In genomic region chrX:119745283-119745848, GRCh38 we compare ENCODE assay signal across 2 cellular contexts.
A peak's percentile ranks its signal among the peaks of the same experiment; 100 is the strongest.
TF ChIP-seq lines count a peak whose summit lies in the region.

No MANE protein-coding gene starts in this region.

TF ChIP-seq in HEK293, 187 proteins besides CTCF, POLR2A, EP300 and RAD21 (continued from another document and continues in another):
- TF ChIP-seq ZNF398 (tag by site-specific recombination; IDR thresholded peaks at IDR 0.05), result 0 out of 2 replicates have a peak, but pooled peaks have one; percentile 19
- peak; percentile 91 for TF ChIP-seq WT1 (tag by site-specific recombination; IDR thresholded peaks at IDR 0.05)
- TF ChIP-seq ZBTB17 (tag by site-specific recombination; IDR thresholded peaks at IDR 0.05), result no peak
- no peak for TF ChIP-seq ZNF239 (tag by site-specific recombination; IDR thresholded peaks at IDR 0.05)
- no peak for TF ChIP-seq ZBTB49 (tag by site-specific recombination; IDR thresholded peaks at IDR 0.05; ENCODE audit: low read depth)
- TF ChIP-seq OSR2 (tag by site-specific recombination; IDR thresholded peaks at IDR 0.05), result no peak
- no peak for TF ChIP-seq ZNF514 (tag by site-specific recombination; IDR thresholded peaks at IDR 0.05)
- no peak for TF ChIP-seq PRDM2 (tag by site-specific recombination; IDR thresholded peaks at IDR 0.05; ENCODE audit: borderline replicate concordance)
- no peak for TF ChIP-seq YY1 (tag by site-specific recombination; IDR thresholded peaks at IDR 0.05)
- TF ChIP-seq ZIC2 (tag by site-specific recombination; IDR thresholded peaks at IDR 0.05), result no peak
- TF ChIP-seq ZNF560 (tag by site-specific recombination; IDR thresholded peaks at IDR 0.05; ENCODE audit: borderline replicate concordance), result no peak
- no peak for TF ChIP-seq ZNF350 (tag by site-specific recombination; IDR thresholded peaks at IDR 0.05)
- TF ChIP-seq ZFP37 (tag by site-specific recombination; IDR thresholded peaks at IDR 0.05), result no peak
- TF ChIP-seq ZNF548 (tag by site-specific recombination; IDR thresholded peaks at IDR 0.05), result no peak
- TF ChIP-seq INSM2 (tag by site-specific recombination; IDR thresholded peaks at IDR 0.05), result no peak

TF ChIP-seq in K562, 482 proteins besides CTCF, POLR2A, EP300 and RAD21 (continued from another document):
- TF ChIP-seq ATF3 (IDR thresholded peaks at IDR 0.05), result peak; percentile 48
- TF ChIP-seq ATF3 (CRISPR knock-in tag; conservative IDR thresholded peaks at IDR 0.05), result no peak
- TF ChIP-seq BCLAF1 (IDR thresholded peaks at IDR 0.05; ENCODE audit: borderline replicate concordance in 1 of 2, control insufficient read depth in 1 of 2, low read depth in 2 of 2, low read length in 1 of 2), result no peak
- peak; percentile 75 for TF ChIP-seq CBFA2T3 (IDR thresholded peaks at IDR 0.05)
- TF ChIP-seq EGR1 (conservative IDR thresholded peaks at IDR 0.05), result peak; percentile 37
- TF ChIP-seq SMARCE1 (IDR thresholded peaks at IDR 0.05), result peak; percentile 64; the same call in 1 of the 2 replicates
- peak; percentile 13; the same call in 1 of the 2 replicates for TF ChIP-seq NCOR1 (IDR thresholded peaks at IDR 0.05)
- TF ChIP-seq JUND (IDR thresholded peaks at IDR 0.05; ENCODE audit: borderline replicate concordance, low read depth, low read length), result peak; percentile 51
- TF ChIP-seq JUND (tag; IDR thresholded peaks at IDR 0.05; ENCODE audit: borderline replicate concordance, low read depth, low read length), result no peak; the same call in 2 of the 3 replicates
- TF ChIP-seq ARID1B (IDR thresholded peaks at IDR 0.05), result peak; percentile 79
- TF ChIP-seq ZFPM2 (CRISPR knock-in tag; IDR thresholded peaks at IDR 0.05), result no peak
- peak; percentile 70 for TF ChIP-seq DPF2 (IDR thresholded peaks at IDR 0.05)
- no peak for TF ChIP-seq THRB (CRISPR knock-in tag; conservative IDR thresholded peaks at IDR 0.05)
- TF ChIP-seq HINFP (tag; conservative IDR thresholded peaks at IDR 0.05; ENCODE audit: low read depth), result no peak
- peak; percentile 69 for TF ChIP-seq SMARCA4 (IDR thresholded peaks at IDR 0.05)
